In the genomic region with DNA sequence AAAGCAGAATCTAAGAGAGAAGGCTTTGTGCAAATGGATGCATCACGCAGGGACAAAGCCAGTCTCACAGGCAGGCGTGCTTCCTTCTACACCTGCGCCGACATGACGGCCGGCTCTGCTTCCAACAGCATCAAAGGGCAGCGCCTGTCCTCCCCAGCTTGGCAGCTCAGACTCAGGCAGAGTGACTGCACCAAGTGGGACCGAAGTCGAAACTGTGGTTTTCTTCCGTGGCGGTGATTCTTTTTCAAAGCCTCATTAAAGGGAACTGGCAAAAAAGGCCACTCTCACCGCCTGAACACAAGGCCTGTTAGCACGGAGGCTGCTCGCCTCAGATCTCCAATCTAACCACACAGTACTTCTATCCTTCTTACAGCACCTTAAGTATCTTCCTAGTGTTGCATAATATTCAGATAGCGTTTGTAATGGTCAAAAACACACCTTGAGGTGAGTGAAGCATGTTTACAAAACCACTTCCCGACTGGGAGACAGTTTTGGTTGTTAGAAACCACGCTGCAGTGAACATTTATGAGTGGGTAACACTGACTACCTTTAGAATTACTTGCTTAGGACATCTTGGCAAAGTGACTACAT, we compare ENCODE assay signal across 12 cellular contexts.
DNase-seq lines count a peak whose midpoint lies in the region; ATAC-seq and TF ChIP-seq lines count a peak whose summit lies in the region.
"Had no signal": no experiment of that assay in that cellular context is flagged by ENCODE, and none has a peak within 500 bp of the region (broad histone marks: within the 10 kb centered on the region; RNA-seq: fewer than 3 reads in every experiment).

No MANE protein-coding gene starts in this region.

- no peak for TF ChIP-seq CTCF in suprapubic skin (IDR thresholded peaks at IDR 0.05)
- TF ChIP-seq CTCF in RWPE1 (conservative IDR thresholded peaks at IDR 0.05; ENCODE audit: low read depth): no peak

- peak overlapping the region in 1 of 2 donors; percentile 37 for H3K4me3 Mint-ChIP-seq in activated T-cell treated with anti-CD3 and anti-CD28 coated beads, Interleukin-2, amount 50 U/mL, for 72 hours
- H3K4me3 Mint-ChIP-seq in activated T-helper 17 cell treated with anti-CD3 and anti-CD28 coated beads, Interleukin-2, amount 50 U/mL, for 72 hours: peak overlapping the region; percentile 38
- H3K4me3 Mint-ChIP-seq: HFFc6 had no signal

- peak; percentile 24 to 42 for DNase-seq in activated T-cell treated with anti-CD3 and anti-CD28 coated beads, Interleukin-2, amount 50 U/mL, for 72 hours
- no peak for DNase-seq in activated T-cell treated with anti-CD3 and anti-CD28 coated beads, Interleukin-2, amount 50 U/mL, for 48 hours
- DNase-seq in left colon: peak; percentile 3 to 19
- peak; percentile 27 to 64 for DNase-seq in suprapubic skin (ENCODE audit: low spot score in 2 of 2)
- no peak for DNase-seq in iPS-NIHi11 (ENCODE audit: low spot score)
- no peak for DNase-seq in RWPE1 (ENCODE audit: low spot score)
- DNase-seq: HFFc6, NCI-H1092, trophoblast cell had no signal

- no peaks in the 10 kb centered on the region for H3K9me3 ChIP-seq in suprapubic skin
- H3K9me3 ChIP-seq: adrenal gland had no signal

- peak; percentile 81 to 87 for ATAC-seq in activated T-cell treated with anti-CD3 and anti-CD28 coated beads, Interleukin-2, amount 50 U/mL, for 72 hours (replicated peaks in 1 of 2)
- ATAC-seq in activated T-helper 17 cell treated with anti-CD3 and anti-CD28 coated beads, Interleukin-2, amount 50 U/mL, for 72 hours (replicated peaks): peak; percentile 80
- ATAC-seq in left colon: no peak
- ATAC-seq in HG03460 (IDR thresholded peaks at IDR 0.05; ENCODE audit: unreplicated experiment): no peak

- H3K27ac ChIP-seq in suprapubic skin (no peak overlapping the region), RWPE1 (no peak overlapping the region)
- H3K27ac ChIP-seq: adrenal gland had no signal

- CTCF ChIA-PET in RWPE1 (lab: Yijun Ruan, JAX): no interaction called here

- POLR2A ChIA-PET in RWPE1 (lab: Yijun Ruan, JAX; ENCODE audit: low non-redundant PET): no interaction called here

- 84% methylated on average over 17 of the region's 17 CpGs for WGBS in suprapubic skin

- no peak for TF ChIP-seq POLR2A in suprapubic skin (IDR thresholded peaks at IDR 0.05)

- intact Hi-C loops in left colon (cut with DNase I, micrococcal nuclease): no loop called here

- peaks cover 0 to 5% of the 10 kb centered on the region in 2 donors for H3K9me3 Mint-ChIP-seq in activated T-cell treated with anti-CD3 and anti-CD28 coated beads, Interleukin-2, amount 50 U/mL, for 72 hours
- no peaks in the 10 kb centered on the region for H3K9me3 Mint-ChIP-seq in activated T-helper 17 cell treated with anti-CD3 and anti-CD28 coated beads, Interleukin-2, amount 50 U/mL, for 72 hours
- H3K9me3 Mint-ChIP-seq: HFFc6 had no signal

- peak overlapping the region; percentile 39 for H3K27ac Mint-ChIP-seq in activated T-cell treated with anti-CD3 and anti-CD28 coated beads, Interleukin-2, amount 50 U/mL, for 72 hours
- H3K27ac Mint-ChIP-seq in activated T-helper 17 cell treated with anti-CD3 and anti-CD28 coated beads, Interleukin-2, amount 50 U/mL, for 72 hours: peak overlapping the region; percentile 47
- H3K27ac Mint-ChIP-seq: HFFc6 had no signal

- no peak for TF ChIP-seq EP300 in suprapubic skin (IDR thresholded peaks at IDR 0.05)

- peaks cover 61% of the 10 kb centered on the region for H3K36me3 ChIP-seq in suprapubic skin

- peaks cover 5 to 7% of the 10 kb centered on the region in 2 donors for H3K36me3 Mint-ChIP-seq in activated T-cell treated with anti-CD3 and anti-CD28 coated beads, Interleukin-2, amount 50 U/mL, for 72 hours (ENCODE audit: insufficient read depth in 2 of 2)
- peaks cover 67% of the 10 kb centered on the region for H3K36me3 Mint-ChIP-seq in activated T-helper 17 cell treated with anti-CD3 and anti-CD28 coated beads, Interleukin-2, amount 50 U/mL, for 72 hours (ENCODE audit: low read depth)

- H3K4me1 ChIP-seq in suprapubic skin: no peaks in the 10 kb centered on the region
- H3K4me1 ChIP-seq: adrenal gland had no signal

- H3K4me3 ChIP-seq in suprapubic skin: no peak overlapping the region
- H3K4me3 ChIP-seq: adrenal gland had no signal

- H3K4me1 Mint-ChIP-seq in activated T-cell treated with anti-CD3 and anti-CD28 coated beads, Interleukin-2, amount 50 U/mL, for 72 hours (ENCODE audit: low read depth): peaks cover 19% of the 10 kb centered on the region
- H3K4me1 Mint-ChIP-seq in activated T-helper 17 cell treated with anti-CD3 and anti-CD28 coated beads, Interleukin-2, amount 50 U/mL, for 72 hours: peaks cover 20% of the 10 kb centered on the region

- H3K27me3 Mint-ChIP-seq in activated T-cell treated with anti-CD3 and anti-CD28 coated beads, Interleukin-2, amount 50 U/mL, for 72 hours (ENCODE audit: low read depth): no peaks in the 10 kb centered on the region
- no peaks in the 10 kb centered on the region for H3K27me3 Mint-ChIP-seq in activated T-helper 17 cell treated with anti-CD3 and anti-CD28 coated beads, Interleukin-2, amount 50 U/mL, for 72 hours

- no peaks in the 10 kb centered on the region for H3K27me3 ChIP-seq in suprapubic skin
- H3K27me3 ChIP-seq: adrenal gland had no signal

Comparison
In these comparisons a context has a peak if more than half of its experiments do, and no peak if none do; other contexts are left out.
1. DNase-seq: peak in activated T-cell treated with anti-CD3 and anti-CD28 coated beads, Interleukin-2, amount 50 U/mL, for 72 hours (2 of 2), left colon (2 of 2) and suprapubic skin (2 of 2); none in activated T-cell treated with anti-CD3 and anti-CD28 coated beads, Interleukin-2, amount 50 U/mL, for 48 hours (0 of 2), iPS-NIHi11 (single experiment) and RWPE1 (single experiment).
2. ATAC-seq: peak in activated T-cell treated with anti-CD3 and anti-CD28 coated beads, Interleukin-2, amount 50 U/mL, for 72 hours (2 of 2) and activated T-helper 17 cell treated with anti-CD3 and anti-CD28 coated beads, Interleukin-2, amount 50 U/mL, for 72 hours (single experiment); none in left colon (single experiment) and HG03460 (single experiment).